In the genomic region with DNA sequence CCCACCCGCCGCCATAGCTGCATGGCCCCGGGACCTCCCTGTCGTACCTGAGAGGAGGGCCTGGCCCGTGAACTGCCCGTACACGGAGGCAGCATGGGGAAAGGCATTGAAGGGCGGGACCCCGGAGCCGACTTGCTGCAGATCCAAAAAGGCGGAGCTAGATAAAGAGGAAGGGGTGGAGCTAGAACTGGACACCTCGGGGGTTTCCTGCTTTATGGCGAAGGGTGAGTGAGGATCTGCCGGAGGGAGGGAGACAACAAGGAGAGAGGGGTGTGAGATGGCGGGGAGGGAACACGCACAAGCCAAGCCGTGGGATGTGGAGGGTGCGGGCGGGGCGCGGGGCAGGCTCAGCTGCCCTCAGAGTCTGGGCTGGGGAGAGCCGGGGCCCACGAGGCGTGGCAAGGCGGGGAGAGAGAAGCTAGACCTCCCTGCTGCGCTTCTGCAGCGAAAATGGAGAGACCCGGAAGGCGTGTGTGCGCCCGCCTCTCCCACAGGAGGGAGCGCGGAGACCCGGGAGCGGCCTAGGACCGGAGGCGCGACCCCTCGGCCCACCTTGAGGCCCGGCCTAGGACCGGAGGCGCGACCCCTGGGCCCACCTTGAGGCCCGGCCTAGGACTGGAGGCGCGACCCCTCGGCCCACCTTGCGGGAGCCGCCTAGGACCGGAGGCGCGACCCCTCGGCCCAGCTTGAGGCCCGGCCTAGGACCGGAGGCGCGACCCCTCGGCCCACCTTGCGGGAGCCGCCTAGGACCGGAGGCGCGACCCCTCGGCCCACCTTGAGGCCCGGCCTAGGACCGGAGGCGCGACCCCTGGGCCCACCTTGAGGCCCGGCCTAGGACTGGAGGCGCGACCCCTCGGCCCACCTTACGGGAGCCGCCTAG, we compare ENCODE assay signal across 8 cellular contexts. TPM values are rescaled to one million over a fixed set of nuclear protein-coding genes. Genes with fewer than 3 reads are reported as not detected.
DNase-seq lines count a peak whose midpoint lies in the region; ATAC-seq and TF ChIP-seq lines count a peak whose summit lies in the region.
"Not testable (repeated sequence)": the region's sequence is repeated elsewhere in the genome, so short reads cannot be mapped to it uniquely, and the experiment has no call there.

No MANE protein-coding gene starts in this region.

- H3K36me3 ChIP-seq in colonic mucosa; liver (ENCODE audit: control insufficient read depth in 4 of 4, insufficient read depth in 3 of 4, low read depth in 1 of 4, low read length in 3 of 4): not testable (repeated sequence)

- ATAC-seq in GM18867 (IDR thresholded peaks at IDR 0.05; ENCODE audit: unreplicated experiment) = peak; percentile 92
- ATAC-seq in HG03520 (IDR thresholded peaks at IDR 0.05; ENCODE audit: unreplicated experiment) = peak; percentile 75

- H3K4me1 ChIP-seq in colonic mucosa = not testable (repeated sequence)
- H3K4me1 ChIP-seq in liver (ENCODE audit: control insufficient read depth in 4 of 4, insufficient read depth in 4 of 4, low read length in 3 of 4) = peaks cover 1 to 11% (median 7%) of the 10 kb centered on the region in 4 donors

- TF ChIP-seq CTCF in 22Rv1 (IDR thresholded peaks at IDR 0.05); colonic mucosa (IDR thresholded peaks at IDR 0.05); liver (IDR thresholded peaks at IDR 0.05; ENCODE audit: low read depth, low read length, missing input control): not testable (repeated sequence)

- peak overlapping the region; percentile 67 for H3K27ac ChIP-seq in 22Rv1
- not testable (repeated sequence) for H3K27ac ChIP-seq in colonic mucosa; liver (ENCODE audit: low read depth in 1 of 2, low read length in 2 of 2)

- H3K4me3 ChIP-seq in colonic mucosa = not testable (repeated sequence)
- peak overlapping the region in 1 of 3 donors; percentile 51 for H3K4me3 ChIP-seq in liver (ENCODE audit: low read depth in 1 of 3, low read length in 3 of 3)

- not testable (repeated sequence) for H3K9me3 ChIP-seq in colonic mucosa; liver (ENCODE audit: control insufficient read depth in 4 of 4, low read length in 3 of 4)

- 73% methylated on average over 74 of the region's 74 CpGs for WGBS in liver

- intact Hi-C loops in colonic mucosa (cut with DNase I) = not testable (repeated sequence)

- peak in 1 of 2 donors; percentile 12 for TF ChIP-seq RAD21 in liver (IDR thresholded peaks at IDR 0.05)

- DNase-seq in activated CD8-positive, alpha-beta memory T cell treated with anti-CD3 and anti-CD28 coated beads, Interleukin-2, amount 50 U/mL, for 1 hour (ENCODE audit: extremely low read depth) = peak; percentile 20
- DNase-seq in colonic mucosa = peak; percentile 61
- peak; percentile 78 for DNase-seq in stimulated activated CD4-positive, alpha-beta T cell treated with anti-CD3 and anti-CD28 coated beads, Interleukin-1b, Interleukin-23, amount 100 ng/mL, for 48 hours

- H3K27me3 ChIP-seq in colonic mucosa; liver (ENCODE audit: control insufficient read depth in 4 of 4, insufficient read depth in 4 of 4, low read length in 3 of 4): not testable (repeated sequence)

- H3K9ac ChIP-seq in colonic mucosa (ENCODE audit: low read depth in 2 of 2, low read length in 2 of 2) = peak overlapping the region in 1 of 2 donors; percentile 63
- not testable (repeated sequence) for H3K9ac ChIP-seq in liver (ENCODE audit: low read depth in 1 of 2, low read length in 2 of 2)

TF ChIP-seq in PFSK-1, 5 proteins besides CTCF, POLR2A, EP300 and RAD21:
- TF ChIP-seq POLR2AphosphoS5 (IDR thresholded peaks at IDR 0.05; ENCODE audit: low read depth, low read length) (peak; percentile 58; the same call in 1 of the 2 replicates), TAF1 (IDR thresholded peaks at IDR 0.05; ENCODE audit: borderline replicate concordance, insufficient read depth, low read length) (0 out of 2 replicates have a peak, but pooled peaks have one; percentile 25)
TF ChIP-seq in PFSK-1: peak in this region for 2; not testable (repeated sequence) for 3.

TF ChIP-seq in liver, 16 proteins besides CTCF, POLR2A, EP300 and RAD21:
- peak; percentile 28 for TF ChIP-seq TAF1 (conservative IDR thresholded peaks at IDR 0.05)
- peak; percentile 74 for TF ChIP-seq YY1 (IDR thresholded peaks at IDR 0.05)
TF ChIP-seq in liver: peak in this region for 2; not testable (repeated sequence) for 14.

RNA-seq across cellular contexts. Expression of a gene that starts 43.1 kb away (rescaled TPM):
- polyA plus RNA-seq in PFSK-1 (2012; ENCODE audit: insufficient read length, low read depth) = 1.9 TPM
- total RNA-seq in colonic mucosa = 1 to 10 TPM; 1.1 to 1.9 TPM
- total RNA-seq in liver = under 1 TPM; 0.09 to 0.17 TPM
- under 1 TPM; 0.50 to 0.85 TPM for polyA plus RNA-seq in liver

Comparison
In these comparisons a context has a peak if more than half of its experiments do, and no peak if none do; other contexts are left out.
1. DNase-seq: peak in every context shown above with its lines; median percentile 78 in stimulated activated CD4-positive, alpha-beta T cell treated with anti-CD3 and anti-CD28 coated beads, Interleukin-1b, Interleukin-23, amount 100 ng/mL, for 48 hours; 61 in colonic mucosa; 20 in activated CD8-positive, alpha-beta memory T cell treated with anti-CD3 and anti-CD28 coated beads, Interleukin-2, amount 50 U/mL, for 1 hour.